Comparison of ENCODE assay signal across 12 cellular contexts in genomic region chr3:177906573-177907229, GRCh38.
A peak's percentile ranks its signal among the peaks of the same experiment; 100 is the strongest.
DNase-seq lines count a peak whose midpoint lies in the region; ATAC-seq and TF ChIP-seq lines count a peak whose summit lies in the region.
"Had no signal": no experiment of that assay in that cellular context is flagged by ENCODE, and none has a peak within 500 bp of the region (broad histone marks: within the 10 kb centered on the region; RNA-seq: fewer than 3 reads in every experiment).

No MANE protein-coding gene starts in this region.

- no peak for TF ChIP-seq CTCF in HFFc6 (IDR thresholded peaks at IDR 0.05)
- TF ChIP-seq CTCF in body of pancreas (IDR thresholded peaks at IDR 0.05), result no peak
- TF ChIP-seq CTCF in stomach (IDR thresholded peaks at IDR 0.05), result no peak
- TF ChIP-seq CTCF in lower leg skin (IDR thresholded peaks at IDR 0.05), result no peak

- H3K36me3 ChIP-seq in body of pancreas (replicated peaks in 1 of 2; ENCODE audit: insufficient read depth in 1 of 2, low read depth in 2 of 2) (no peaks in the 10 kb centered on the region), stomach (no peaks in the 10 kb centered on the region)

- H3K4me1 ChIP-seq in body of pancreas (peaks cover 14% of the 10 kb centered on the region), stomach (peaks cover 3 to 22% (median 9%) of the 10 kb centered on the region in 4 donors)

- peaks cover 56% of the 10 kb centered on the region for H3K4me1 Mint-ChIP-seq in HFFc6 (ENCODE audit: low read depth)
- H3K4me1 Mint-ChIP-seq: activated CD4-positive, alpha-beta T cell treated with anti-CD3 and anti-CD28 coated beads, Interleukin-2, amount 10 ng/mL, durations not matched to agents 24 days and 14 days had no signal

- H3K27ac ChIP-seq in body of pancreas (peak overlapping the region; percentile 12 to 76 (median 64)), stomach (peak overlapping the region in 3 of 5 donors; percentile 36 to 64 (median 45))

- DNase-seq in HFFc6, result peak; percentile 5
- DNase-seq in body of pancreas, result no peak
- DNase-seq in left kidney (ENCODE audit: low read depth, low spot score), result peak; percentile 11
- DNase-seq in stomach, result no peak
- DNase-seq in NCI-H1092 treated with DMSO at 0.1 percent for 48 hours (lab: John Stamatoyannopoulos, UW), result no peak
- no peak for DNase-seq in lower leg skin (ENCODE audit: low spot score in 2 of 2)
- DNase-seq in hepatic stellate cell (ENCODE audit: low spot score), result no peak
- DNase-seq: activated CD4-positive, alpha-beta T cell treated with anti-CD3 and anti-CD28 coated beads, Interleukin-2, amount 10 ng/mL, durations not matched to agents 24 days and 14 days; CD8-positive, alpha-beta T cell; cortex of kidney; left ventricle myocardium superior had no signal

- H3K27me3 Mint-ChIP-seq in HFFc6 (ENCODE audit: insufficient read depth), result no peaks in the 10 kb centered on the region
- H3K27me3 Mint-ChIP-seq: activated CD4-positive, alpha-beta T cell treated with anti-CD3 and anti-CD28 coated beads, Interleukin-2, amount 10 ng/mL, durations not matched to agents 24 days and 14 days had no signal

- no peak overlapping the region for H3K4me3 ChIP-seq in body of pancreas
- H3K4me3 ChIP-seq in stomach, result no peak overlapping the region
- no peak overlapping the region for H3K4me3 ChIP-seq in lower leg skin (ENCODE audit: low read depth, poor library complexity, severe bottlenecking)

- WGBS in body of pancreas, 2 donors, result 48 to 60% methylated on average over 5 of the region's 5 CpGs
- whole genome bisulfite sequencing in stomach, 5 donors, result 78 to 91% (median 90%) methylated on average over 5 of the region's 5 CpGs
- WGBS in lower leg skin, 2 donors, result 73 to 75% methylated on average over 5 of the region's 5 CpGs

- H3K9me3 ChIP-seq in body of pancreas, result no peaks in the 10 kb centered on the region
- no peaks in the 10 kb centered on the region for H3K9me3 ChIP-seq in stomach

- intact Hi-C loops in body of pancreas (cut with DNase I), result no loop called here
- intact Hi-C loops in stomach (cut with DNase I; ENCODE audit: low total_unique reads), result no loop called here
- intact Hi-C loops in lower leg skin (cut with DNase I; ENCODE audit: low total_unique reads), result loop anchor here (10.0 kb wide), 1 partner anchor 48 kb away; no protein-coding TSS in a partner anchor

- peak overlapping the region; percentile 91 for H3K27ac Mint-ChIP-seq in HFFc6
- H3K27ac Mint-ChIP-seq: activated CD4-positive, alpha-beta T cell treated with anti-CD3 and anti-CD28 coated beads, Interleukin-2, amount 10 ng/mL, durations not matched to agents 24 days and 14 days; CD8-positive, alpha-beta T cell had no signal

- H3K27me3 ChIP-seq in body of pancreas (no peaks in the 10 kb centered on the region), stomach (no peaks in the 10 kb centered on the region)

- peaks cover 11% of the 10 kb centered on the region; the same call in 1 of the 2 replicates for H3K36me3 Mint-ChIP-seq in HFFc6 (ENCODE audit: low read depth)
- H3K36me3 Mint-ChIP-seq: CD8-positive, alpha-beta T cell had no signal

- peak overlapping the region; percentile 71 for H3K4me3 Mint-ChIP-seq in HFFc6
- H3K4me3 Mint-ChIP-seq: activated CD4-positive, alpha-beta T cell treated with anti-CD3 and anti-CD28 coated beads, Interleukin-2, amount 10 ng/mL, durations not matched to agents 24 days and 14 days; CD8-positive, alpha-beta T cell had no signal

- no peaks in the 10 kb centered on the region for H3K9me3 Mint-ChIP-seq in HFFc6
- H3K9me3 Mint-ChIP-seq: CD8-positive, alpha-beta T cell had no signal

- TF ChIP-seq POLR2A in body of pancreas (IDR thresholded peaks at IDR 0.05), result no peak
- no peak for TF ChIP-seq POLR2A in stomach (IDR thresholded peaks at IDR 0.05)
- no peak for TF ChIP-seq POLR2A in lower leg skin (IDR thresholded peaks at IDR 0.05)

- TF ChIP-seq EP300 in stomach (IDR thresholded peaks at IDR 0.05), result no peak

- no peak for ATAC-seq in body of pancreas
- no peak for ATAC-seq in HG03039 (IDR thresholded peaks at IDR 0.05; ENCODE audit: unreplicated experiment)
- ATAC-seq: CD8-positive, alpha-beta T cell had no signal

Comparison
In these comparisons a context has a peak if more than half of its experiments do, and no peak if none do; other contexts are left out.
1. DNase-seq: peak in HFFc6 (single experiment) and left kidney (single experiment); none in body of pancreas (0 of 4), stomach (single experiment), NCI-H1092 treated with DMSO at 0.1 percent for 48 hours (single experiment), lower leg skin (0 of 2) and hepatic stellate cell (single experiment).